1 cellular context compared by ENCODE assay signal in the genomic region with DNA sequence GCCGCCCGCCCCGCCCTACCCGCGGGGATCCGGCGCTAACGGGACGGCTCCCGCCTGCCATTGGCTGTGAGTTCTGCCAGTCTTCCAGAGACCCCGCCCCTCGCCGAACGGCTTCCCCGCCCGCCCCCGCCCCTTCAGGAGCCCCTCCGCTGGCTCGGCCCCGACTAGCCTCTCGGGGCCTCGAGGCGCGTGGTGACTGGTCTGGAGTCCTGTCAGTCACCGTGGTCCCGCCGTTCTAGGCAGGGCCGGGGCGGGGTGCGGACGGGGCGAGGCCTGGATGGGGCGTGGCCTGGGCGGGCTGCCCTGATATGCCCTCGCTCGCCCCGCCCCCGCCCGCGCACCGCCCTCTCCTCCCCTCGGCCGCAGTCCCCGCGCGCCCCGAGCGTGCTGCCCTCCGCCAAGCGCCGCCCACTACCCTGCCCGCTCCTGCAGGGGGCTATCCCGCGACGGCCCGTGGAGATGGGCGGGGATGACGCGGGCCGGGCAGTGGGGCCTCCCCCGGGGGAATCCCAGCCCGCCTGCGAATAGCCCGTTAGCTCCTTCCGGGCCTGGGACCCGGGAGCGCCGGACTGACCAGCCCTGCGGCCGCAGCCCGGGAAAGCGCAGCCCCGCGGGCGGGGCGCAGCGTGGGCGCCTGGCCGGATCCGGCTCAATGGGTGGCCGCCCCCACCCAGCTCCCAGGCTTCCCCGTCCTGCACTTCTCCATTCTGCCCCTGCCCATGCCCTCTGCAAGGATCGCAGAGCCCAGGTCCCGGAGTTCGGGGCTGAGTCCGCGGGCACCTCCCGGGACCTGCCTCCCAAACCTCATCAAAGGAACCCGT.
TF ChIP-seq lines count a peak whose summit lies in the region.

No MANE protein-coding gene starts in this region.

TF ChIP-seq in K562, 482 proteins besides CTCF, POLR2A, EP300 and RAD21 (continued from another document and continues in another):
- no peak for TF ChIP-seq ETV6 (IDR thresholded peaks at IDR 0.05; ENCODE audit: borderline replicate concordance in 1 of 2, low read depth in 2 of 2, low read length in 1 of 2)
- TF ChIP-seq ETV6 (CRISPR knock-in tag; IDR thresholded peaks at IDR 0.05; ENCODE audit: borderline replicate concordance), result no peak
- peak; percentile 77 for TF ChIP-seq SP2 (IDR thresholded peaks at IDR 0.05; ENCODE audit: extremely low read depth, low read depth, low read length, poor library complexity, severe bottlenecking)
- no peak; the same call in 1 of the 2 replicates for TF ChIP-seq ZNF263 (CRISPR knock-in tag; IDR thresholded peaks at IDR 0.05; ENCODE audit: borderline replicate concordance)
- TF ChIP-seq KHSRP (IDR thresholded peaks at IDR 0.05), result no peak
- TF ChIP-seq, protein P1, sequence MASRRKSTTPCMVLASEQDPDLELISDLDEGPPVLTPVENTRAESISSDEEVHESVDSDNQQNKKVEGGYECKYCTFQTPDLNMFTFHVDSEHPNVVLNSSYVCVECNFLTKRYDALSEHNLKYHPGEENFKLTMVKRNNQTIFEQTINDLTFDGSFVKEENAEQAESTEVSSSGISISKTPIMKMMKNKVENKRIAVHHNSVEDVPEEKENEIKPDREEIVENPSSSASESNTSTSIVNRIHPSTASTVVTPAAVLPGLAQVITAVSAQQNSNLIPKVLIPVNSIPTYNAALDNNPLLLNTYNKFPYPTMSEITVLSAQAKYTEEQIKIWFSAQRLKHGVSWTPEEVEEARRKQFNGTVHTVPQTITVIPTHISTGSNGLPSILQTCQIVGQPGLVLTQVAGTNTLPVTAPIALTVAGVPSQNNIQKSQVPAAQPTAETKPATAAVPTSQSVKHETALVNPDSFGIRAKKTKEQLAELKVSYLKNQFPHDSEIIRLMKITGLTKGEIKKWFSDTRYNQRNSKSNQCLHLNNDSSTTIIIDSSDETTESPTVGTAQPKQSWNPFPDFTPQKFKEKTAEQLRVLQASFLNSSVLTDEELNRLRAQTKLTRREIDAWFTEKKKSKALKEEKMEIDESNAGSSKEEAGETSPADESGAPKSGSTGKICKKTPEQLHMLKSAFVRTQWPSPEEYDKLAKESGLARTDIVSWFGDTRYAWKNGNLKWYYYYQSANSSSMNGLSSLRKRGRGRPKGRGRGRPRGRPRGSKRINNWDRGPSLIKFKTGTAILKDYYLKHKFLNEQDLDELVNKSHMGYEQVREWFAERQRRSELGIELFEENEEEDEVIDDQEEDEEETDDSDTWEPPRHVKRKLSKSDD (conservative IDR thresholded peaks at IDR 0.05; ENCODE audit: low read length), result no peak
- peak; percentile 91 for TF ChIP-seq HNRNPL (IDR thresholded peaks at IDR 0.05; ENCODE audit: low read depth, low read length)
- peak; percentile 95 for TF ChIP-seq CCNT2 (IDR thresholded peaks at IDR 0.05; ENCODE audit: borderline replicate concordance, extremely low read depth, insufficient read length, low read depth, low read length)
- no peak for TF ChIP-seq RFX7 (CRISPR knock-in tag; IDR thresholded peaks at IDR 0.05)
- TF ChIP-seq SMC3 (conservative IDR thresholded peaks at IDR 0.05; ENCODE audit: insufficient read depth, low read depth, low read length), result no peak
- no peak for TF ChIP-seq TAF7 (tag; IDR thresholded peaks at IDR 0.05)
- peak in 1 of 2 experiments; percentile 66; a peak in 2 of 4 replicates for TF ChIP-seq RCOR1 (IDR thresholded peaks at IDR 0.05; ENCODE audit: borderline replicate concordance in 1 of 2, low read depth in 2 of 2, low read length in 2 of 2)
- no peak for TF ChIP-seq POLR3G (IDR thresholded peaks at IDR 0.05; ENCODE audit: extremely low read depth, insufficient read length, insufficient replicate concordance)
- TF ChIP-seq SREBF2 (CRISPR knock-in tag; IDR thresholded peaks at IDR 0.05), result no peak
- no peak for TF ChIP-seq ZNF23 (CRISPR knock-in tag; IDR thresholded peaks at IDR 0.05)
- TF ChIP-seq, protein P2, sequence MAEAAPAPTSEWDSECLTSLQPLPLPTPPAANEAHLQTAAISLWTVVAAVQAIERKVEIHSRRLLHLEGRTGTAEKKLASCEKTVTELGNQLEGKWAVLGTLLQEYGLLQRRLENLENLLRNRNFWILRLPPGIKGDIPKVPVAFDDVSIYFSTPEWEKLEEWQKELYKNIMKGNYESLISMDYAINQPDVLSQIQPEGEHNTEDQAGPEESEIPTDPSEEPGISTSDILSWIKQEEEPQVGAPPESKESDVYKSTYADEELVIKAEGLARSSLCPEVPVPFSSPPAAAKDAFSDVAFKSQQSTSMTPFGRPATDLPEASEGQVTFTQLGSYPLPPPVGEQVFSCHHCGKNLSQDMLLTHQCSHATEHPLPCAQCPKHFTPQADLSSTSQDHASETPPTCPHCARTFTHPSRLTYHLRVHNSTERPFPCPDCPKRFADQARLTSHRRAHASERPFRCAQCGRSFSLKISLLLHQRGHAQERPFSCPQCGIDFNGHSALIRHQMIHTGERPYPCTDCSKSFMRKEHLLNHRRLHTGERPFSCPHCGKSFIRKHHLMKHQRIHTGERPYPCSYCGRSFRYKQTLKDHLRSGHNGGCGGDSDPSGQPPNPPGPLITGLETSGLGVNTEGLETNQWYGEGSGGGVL (CRISPR knock-in tag; IDR thresholded peaks at IDR 0.05), result no peak
- no peak for TF ChIP-seq HDGF (IDR thresholded peaks at IDR 0.05)
- no peak for TF ChIP-seq FOSL1 (tag; conservative IDR thresholded peaks at IDR 0.05)
- no peak for TF ChIP-seq RBM17 (IDR thresholded peaks at IDR 0.05; ENCODE audit: borderline replicate concordance, low read depth, low read length)
- TF ChIP-seq, protein P3, sequence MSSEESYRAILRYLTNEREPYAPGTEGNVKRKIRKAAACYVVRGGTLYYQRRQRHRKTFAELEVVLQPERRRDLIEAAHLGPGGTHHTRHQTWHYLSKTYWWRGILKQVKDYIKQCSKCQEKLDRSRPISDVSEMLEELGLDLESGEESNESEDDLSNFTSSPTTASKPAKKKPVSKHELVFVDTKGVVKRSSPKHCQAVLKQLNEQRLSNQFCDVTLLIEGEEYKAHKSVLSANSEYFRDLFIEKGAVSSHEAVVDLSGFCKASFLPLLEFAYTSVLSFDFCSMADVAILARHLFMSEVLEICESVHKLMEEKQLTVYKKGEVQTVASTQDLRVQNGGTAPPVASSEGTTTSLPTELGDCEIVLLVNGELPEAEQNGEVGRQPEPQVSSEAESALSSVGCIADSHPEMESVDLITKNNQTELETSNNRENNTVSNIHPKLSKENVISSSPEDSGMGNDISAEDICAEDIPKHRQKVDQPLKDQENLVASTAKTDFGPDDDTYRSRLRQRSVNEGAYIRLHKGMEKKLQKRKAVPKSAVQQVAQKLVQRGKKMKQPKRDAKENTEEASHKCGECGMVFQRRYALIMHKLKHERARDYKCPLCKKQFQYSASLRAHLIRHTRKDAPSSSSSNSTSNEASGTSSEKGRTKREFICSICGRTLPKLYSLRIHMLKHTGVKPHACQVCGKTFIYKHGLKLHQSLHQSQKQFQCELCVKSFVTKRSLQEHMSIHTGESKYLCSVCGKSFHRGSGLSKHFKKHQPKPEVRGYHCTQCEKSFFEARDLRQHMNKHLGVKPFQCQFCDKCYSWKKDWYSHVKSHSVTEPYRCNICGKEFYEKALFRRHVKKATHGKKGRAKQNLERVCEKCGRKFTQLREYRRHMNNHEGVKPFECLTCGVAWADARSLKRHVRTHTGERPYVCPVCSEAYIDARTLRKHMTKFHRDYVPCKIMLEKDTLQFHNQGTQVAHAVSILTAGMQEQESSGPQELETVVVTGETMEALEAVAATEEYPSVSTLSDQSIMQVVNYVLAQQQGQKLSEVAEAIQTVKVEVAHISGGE (CRISPR knock-in tag; IDR thresholded peaks at IDR 0.05), result peak in 2 of 3 experiments; percentile 35 to 41; a peak in 2 of 6 replicates
- no peak for TF ChIP-seq ZNF778 (CRISPR knock-in tag; IDR thresholded peaks at IDR 0.05)
- TF ChIP-seq, protein P4, sequence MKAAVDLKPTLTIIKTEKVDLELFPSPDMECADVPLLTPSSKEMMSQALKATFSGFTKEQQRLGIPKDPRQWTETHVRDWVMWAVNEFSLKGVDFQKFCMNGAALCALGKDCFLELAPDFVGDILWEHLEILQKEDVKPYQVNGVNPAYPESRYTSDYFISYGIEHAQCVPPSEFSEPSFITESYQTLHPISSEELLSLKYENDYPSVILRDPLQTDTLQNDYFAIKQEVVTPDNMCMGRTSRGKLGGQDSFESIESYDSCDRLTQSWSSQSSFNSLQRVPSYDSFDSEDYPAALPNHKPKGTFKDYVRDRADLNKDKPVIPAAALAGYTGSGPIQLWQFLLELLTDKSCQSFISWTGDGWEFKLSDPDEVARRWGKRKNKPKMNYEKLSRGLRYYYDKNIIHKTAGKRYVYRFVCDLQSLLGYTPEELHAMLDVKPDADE (conservative IDR thresholded peaks at IDR 0.05; ENCODE audit: control insufficient read depth, low read depth, low read length), result peak; percentile 54; the same call in 1 of the 2 replicates
- TF ChIP-seq FOXK2 (conservative IDR thresholded peaks at IDR 0.05 in 1 of 2, IDR thresholded peaks at IDR 0.05 in 1 of 2; ENCODE audit: low read depth in 2 of 2), result no peak
- no peak for TF ChIP-seq ZNF561 (CRISPR knock-in tag; conservative IDR thresholded peaks at IDR 0.05)
- no peak for TF ChIP-seq CBX5 (IDR thresholded peaks at IDR 0.05; ENCODE audit: borderline replicate concordance, low read depth)
- TF ChIP-seq ZEB2 (IDR thresholded peaks at IDR 0.05), result peak; percentile 59
- TF ChIP-seq MECOM (CRISPR knock-in tag; IDR thresholded peaks at IDR 0.05), result no peak
- TF ChIP-seq SRSF9 (IDR thresholded peaks at IDR 0.05; ENCODE audit: borderline replicate concordance, low read depth, low read length), result no peak
- TF ChIP-seq, protein P5, sequence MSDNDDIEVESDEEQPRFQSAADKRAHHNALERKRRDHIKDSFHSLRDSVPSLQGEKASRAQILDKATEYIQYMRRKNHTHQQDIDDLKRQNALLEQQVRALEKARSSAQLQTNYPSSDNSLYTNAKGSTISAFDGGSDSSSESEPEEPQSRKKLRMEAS (CRISPR knock-in tag; IDR thresholded peaks at IDR 0.05), result peak; percentile 42; the same call in 1 of the 2 replicates
- TF ChIP-seq, protein P6, sequence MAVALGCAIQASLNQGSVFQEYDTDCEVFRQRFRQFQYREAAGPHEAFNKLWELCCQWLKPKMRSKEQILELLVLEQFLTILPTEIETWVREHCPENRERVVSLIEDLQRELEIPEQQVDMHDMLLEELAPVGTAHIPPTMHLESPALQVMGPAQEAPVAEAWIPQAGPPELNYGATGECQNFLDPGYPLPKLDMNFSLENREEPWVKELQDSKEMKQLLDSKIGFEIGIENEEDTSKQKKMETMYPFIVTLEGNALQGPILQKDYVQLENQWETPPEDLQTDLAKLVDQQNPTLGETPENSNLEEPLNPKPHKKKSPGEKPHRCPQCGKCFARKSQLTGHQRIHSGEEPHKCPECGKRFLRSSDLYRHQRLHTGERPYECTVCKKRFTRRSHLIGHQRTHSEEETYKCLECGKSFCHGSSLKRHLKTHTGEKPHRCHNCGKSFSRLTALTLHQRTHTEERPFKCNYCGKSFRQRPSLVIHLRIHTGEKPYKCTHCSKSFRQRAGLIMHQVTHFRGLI (CRISPR knock-in tag; IDR thresholded peaks at IDR 0.05), result no peak
- peak; percentile 44 for TF ChIP-seq U2AF1 (optimal IDR thresholded peaks at IDR 0.05; ENCODE audit: low read depth, low read length)
- TF ChIP-seq, protein P7, sequence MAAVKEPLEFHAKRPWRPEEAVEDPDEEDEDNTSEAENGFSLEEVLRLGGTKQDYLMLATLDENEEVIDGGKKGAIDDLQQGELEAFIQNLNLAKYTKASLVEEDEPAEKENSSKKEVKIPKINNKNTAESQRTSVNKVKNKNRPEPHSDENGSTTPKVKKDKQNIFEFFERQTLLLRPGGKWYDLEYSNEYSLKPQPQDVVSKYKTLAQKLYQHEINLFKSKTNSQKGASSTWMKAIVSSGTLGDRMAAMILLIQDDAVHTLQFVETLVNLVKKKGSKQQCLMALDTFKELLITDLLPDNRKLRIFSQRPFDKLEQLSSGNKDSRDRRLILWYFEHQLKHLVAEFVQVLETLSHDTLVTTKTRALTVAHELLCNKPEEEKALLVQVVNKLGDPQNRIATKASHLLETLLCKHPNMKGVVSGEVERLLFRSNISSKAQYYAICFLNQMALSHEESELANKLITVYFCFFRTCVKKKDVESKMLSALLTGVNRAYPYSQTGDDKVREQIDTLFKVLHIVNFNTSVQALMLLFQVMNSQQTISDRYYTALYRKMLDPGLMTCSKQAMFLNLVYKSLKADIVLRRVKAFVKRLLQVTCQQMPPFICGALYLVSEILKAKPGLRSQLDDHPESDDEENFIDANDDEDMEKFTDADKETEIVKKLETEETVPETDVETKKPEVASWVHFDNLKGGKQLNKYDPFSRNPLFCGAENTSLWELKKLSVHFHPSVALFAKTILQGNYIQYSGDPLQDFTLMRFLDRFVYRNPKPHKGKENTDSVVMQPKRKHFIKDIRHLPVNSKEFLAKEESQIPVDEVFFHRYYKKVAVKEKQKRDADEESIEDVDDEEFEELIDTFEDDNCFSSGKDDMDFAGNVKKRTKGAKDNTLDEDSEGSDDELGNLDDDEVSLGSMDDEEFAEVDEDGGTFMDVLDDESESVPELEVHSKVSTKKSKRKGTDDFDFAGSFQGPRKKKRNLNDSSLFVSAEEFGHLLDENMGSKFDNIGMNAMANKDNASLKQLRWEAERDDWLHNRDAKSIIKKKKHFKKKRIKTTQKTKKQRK (IDR thresholded peaks at IDR 0.05; ENCODE audit: borderline replicate concordance, low read depth, low read length), result 0 out of 2 replicates have a peak, but pooled peaks have one; percentile 52
- no peak for TF ChIP-seq MEF2A (IDR thresholded peaks at IDR 0.05; ENCODE audit: control insufficient read depth, low read depth, low read length)
- TF ChIP-seq LCOR (CRISPR knock-in tag; IDR thresholded peaks at IDR 0.05), result peak; percentile 11; the same call in 1 of the 2 replicates
- TF ChIP-seq, protein P8, sequence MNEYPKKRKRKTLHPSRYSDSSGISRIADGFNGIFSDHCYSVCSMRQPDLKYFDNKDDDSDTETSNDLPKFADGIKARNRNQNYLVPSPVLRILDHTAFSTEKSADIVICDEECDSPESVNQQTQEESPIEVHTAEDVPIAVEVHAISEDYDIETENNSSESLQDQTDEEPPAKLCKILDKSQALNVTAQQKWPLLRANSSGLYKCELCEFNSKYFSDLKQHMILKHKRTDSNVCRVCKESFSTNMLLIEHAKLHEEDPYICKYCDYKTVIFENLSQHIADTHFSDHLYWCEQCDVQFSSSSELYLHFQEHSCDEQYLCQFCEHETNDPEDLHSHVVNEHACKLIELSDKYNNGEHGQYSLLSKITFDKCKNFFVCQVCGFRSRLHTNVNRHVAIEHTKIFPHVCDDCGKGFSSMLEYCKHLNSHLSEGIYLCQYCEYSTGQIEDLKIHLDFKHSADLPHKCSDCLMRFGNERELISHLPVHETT (CRISPR knock-in tag; conservative IDR thresholded peaks at IDR 0.05 in 1 of 2, IDR thresholded peaks at IDR 0.05 in 1 of 2), result peak in 1 of 2 experiments; percentile 78; a peak in 2 of 4 replicates
- no peak for TF ChIP-seq EHMT2 (IDR thresholded peaks at IDR 0.05)
- TF ChIP-seq CREB1 (IDR thresholded peaks at IDR 0.05), result no peak; the same call in none of the 2 replicates
- peak; percentile 81 for TF ChIP-seq CREB1 (CRISPR knock-in tag; IDR thresholded peaks at IDR 0.05)
- TF ChIP-seq NFXL1 (CRISPR knock-in tag; IDR thresholded peaks at IDR 0.05), result no peak
- no peak for TF ChIP-seq ZZZ3 (IDR thresholded peaks at IDR 0.05)
- no peak for TF ChIP-seq FOXK1 (CRISPR knock-in tag; IDR thresholded peaks at IDR 0.05; ENCODE audit: borderline replicate concordance)
- no peak for TF ChIP-seq COPS2 (conservative IDR thresholded peaks at IDR 0.05)
- TF ChIP-seq, protein P9, sequence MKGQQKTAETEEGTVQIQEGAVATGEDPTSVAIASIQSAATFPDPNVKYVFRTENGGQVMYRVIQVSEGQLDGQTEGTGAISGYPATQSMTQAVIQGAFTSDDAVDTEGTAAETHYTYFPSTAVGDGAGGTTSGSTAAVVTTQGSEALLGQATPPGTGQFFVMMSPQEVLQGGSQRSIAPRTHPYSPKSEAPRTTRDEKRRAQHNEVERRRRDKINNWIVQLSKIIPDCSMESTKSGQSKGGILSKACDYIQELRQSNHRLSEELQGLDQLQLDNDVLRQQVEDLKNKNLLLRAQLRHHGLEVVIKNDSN (CRISPR knock-in tag; IDR thresholded peaks at IDR 0.05), result no peak
- TF ChIP-seq RBM22 (IDR thresholded peaks at IDR 0.05; ENCODE audit: low read depth, low read length, poor library complexity, severe bottlenecking), result no peak
- TF ChIP-seq TSC22D4 (tag; IDR thresholded peaks at IDR 0.05), result no peak
